Comparison of ENCODE assay signal across 10 cellular contexts in genomic region chr20:36471885-36472642, GRCh38.
DNase-seq lines count a peak whose midpoint lies in the region; ATAC-seq and TF ChIP-seq lines count a peak whose summit lies in the region.
"Had no signal": no experiment of that assay in that cellular context is flagged by ENCODE, and none has a peak within 500 bp of the region (broad histone marks: within the 10 kb centered on the region; RNA-seq: fewer than 3 reads in every experiment).

No MANE protein-coding gene starts in this region.

- no peaks in the 10 kb centered on the region for H3K9me3 ChIP-seq in CD4-positive, CD25-positive, alpha-beta regulatory T cell (ENCODE audit: control insufficient read depth in 2 of 2, low read length in 2 of 2)
- H3K9me3 ChIP-seq in OCI-LY7 (ENCODE audit: low read length) = no peaks in the 10 kb centered on the region
- H3K9me3 ChIP-seq in HAP-1 = no peaks in the 10 kb centered on the region

- peaks cover 47% of the 10 kb centered on the region for H3K4me1 ChIP-seq in CD4-positive, CD25-positive, alpha-beta regulatory T cell (ENCODE audit: control insufficient read depth, insufficient read depth, low read length, poor library complexity, severe bottlenecking)
- H3K4me1 ChIP-seq in OCI-LY7 (ENCODE audit: insufficient read depth, low read length, poor library complexity, severe bottlenecking) (peaks cover 70% of the 10 kb centered on the region), HAP-1 (peaks cover 7% of the 10 kb centered on the region)

- H3K36me3 ChIP-seq in CD4-positive, CD25-positive, alpha-beta regulatory T cell (ENCODE audit: control insufficient read depth, insufficient read depth, low read length) = no peaks in the 10 kb centered on the region
- H3K36me3 ChIP-seq in OCI-LY7 (ENCODE audit: insufficient read depth, low read length) (no peaks in the 10 kb centered on the region), HAP-1 (replicated peaks) (no peaks in the 10 kb centered on the region)

- H3K4me1 Mint-ChIP-seq in CD4-positive, CD25-positive, alpha-beta regulatory T cell = peaks cover 26 to 74% (median 48%) of the 10 kb centered on the region in 4 donors
- peaks cover 76% of the 10 kb centered on the region for H3K4me1 Mint-ChIP-seq in osteocyte (ENCODE audit: unreplicated experiment)

- POLR2A ChIA-PET in OCI-LY7 (lab: Charles Lee) = interaction anchor here (0.6 to 2.4 kb wide), 7 partner anchors 9 to 285 kb away, joined by 4 to 8 read pairs (median 6); no protein-coding TSS in a partner anchor

- H3K4me3 ChIP-seq in CD4-positive, CD25-positive, alpha-beta regulatory T cell (ENCODE audit: low read depth, low read length) = peak overlapping the region; percentile 47
- H3K4me3 ChIP-seq in OCI-LY7 (ENCODE audit: low read depth, low read length, poor library complexity, severe bottlenecking) (peak overlapping the region; percentile 35), dorsolateral prefrontal cortex (peak overlapping the region in 12 of 59 donors; percentile 0 to 33 (median 10)), HAP-1 (no peak overlapping the region)

- intact Hi-C loops in OCI-LY7 (cut with micrococcal nuclease; ENCODE audit: unreplicated experiment) (loop anchor here (5.0 kb wide), 1 partner anchor 370 kb away; no protein-coding TSS in a partner anchor), dorsolateral prefrontal cortex (cut with DNase I) (no loop called here)

- H3K27me3 ChIP-seq in CD4-positive, CD25-positive, alpha-beta regulatory T cell (ENCODE audit: control insufficient read depth, insufficient read depth, low read length) = no peaks in the 10 kb centered on the region
- H3K27me3 ChIP-seq in dorsolateral prefrontal cortex (no peaks in the 10 kb centered on the region), HAP-1 (ENCODE audit: low read depth) (no peaks in the 10 kb centered on the region)

- peaks cover 44% of the 10 kb centered on the region for H3K79me2 ChIP-seq in OCI-LY7 (ENCODE audit: insufficient read depth, low read depth, low read length)

- BruUV-seq in OCI-LY7 (replicated peaks; lab: Mats Ljungman, UMichigan) = no TSS peak

- H4K20me1 ChIP-seq in OCI-LY7 (ENCODE audit: insufficient read depth, low read length) = no peaks in the 10 kb centered on the region

- TF ChIP-seq CTCF in OCI-LY7 (conservative IDR thresholded peaks at IDR 0.05; ENCODE audit: low read length) (no peak), dorsolateral prefrontal cortex (IDR thresholded peaks at IDR 0.05 in 54 of 56, conservative IDR thresholded peaks at IDR 0.05 in 2 of 56; ENCODE audit: low read depth in 1 of 56, partially characterized antibody in 56 of 56) (no peak), osteocyte (IDR thresholded peaks at IDR 0.05) (no peak)

- peak overlapping the region; percentile 65 for H3K4me2 ChIP-seq in OCI-LY7 (ENCODE audit: low read length)

- peak overlapping the region; percentile 82 to 91 (median 89) for H3K27ac Mint-ChIP-seq in CD4-positive, CD25-positive, alpha-beta regulatory T cell
- peak overlapping the region; percentile 91 for H3K27ac Mint-ChIP-seq in osteocyte (ENCODE audit: unreplicated experiment)

- in situ Hi-C loops in HAP-1 (cut with MboI; ENCODE audit: low sequenced_read_pairs) = no loop called here

- H3K36me3 Mint-ChIP-seq in CD4-positive, CD25-positive, alpha-beta regulatory T cell = peaks cover 16% of the 10 kb centered on the region
- H3K36me3 Mint-ChIP-seq in osteocyte (ENCODE audit: unreplicated experiment) = no peaks in the 10 kb centered on the region

- CTCF ChIA-PET in OCI-LY7 (lab: Charles Lee; ENCODE audit: unreplicated experiment) = interaction anchor here (0.5 to 1.2 kb wide), 3 partner anchors 10 to 391 kb away, joined by 3 to 4 read pairs (median 4); a partner anchor contains a TSS

- H3K9me2 ChIP-seq in OCI-LY7 (ENCODE audit: insufficient read depth, low read length) = no peaks in the 10 kb centered on the region

- peak overlapping the region; percentile 25 to 74 (median 52) for H3K4me3 Mint-ChIP-seq in CD4-positive, CD25-positive, alpha-beta regulatory T cell
- peak overlapping the region; percentile 30 for H3K4me3 Mint-ChIP-seq in osteocyte (ENCODE audit: unreplicated experiment)

- no peak for ATAC-seq in CD4-positive, CD25-positive, alpha-beta regulatory T cell (ENCODE audit: low read depth in 2 of 2)
- ATAC-seq in GM18498 (IDR thresholded peaks at IDR 0.05; ENCODE audit: unreplicated experiment) = no peak

- H3K27ac ChIP-seq in CD4-positive, CD25-positive, alpha-beta regulatory T cell (ENCODE audit: insufficient read depth, low read length, poor library complexity, severe bottlenecking) = peak overlapping the region; percentile 64
- H3K27ac ChIP-seq in OCI-LY7 (ENCODE audit: low read depth, low read length, poor library complexity, severe bottlenecking) = peak overlapping the region; percentile 63
- peak overlapping the region in 51 of 59 donors; percentile 7 to 81 (median 60) for H3K27ac ChIP-seq in dorsolateral prefrontal cortex

- DNase-seq in CD4-positive, CD25-positive, alpha-beta regulatory T cell = no peak
- DNase-seq in OCI-LY7 (ENCODE audit: low spot score) (no peak), dorsolateral prefrontal cortex (no peak), osteocyte (ENCODE audit: extremely low spot score, unreplicated experiment) (no peak), HAP-1 (ENCODE audit: low spot score in 2 of 2) (no peak), NCI-H526 (lab: John Stamatoyannopoulos, UW) (no peak)
- DNase-seq in effector CD8-positive, alpha-beta T cell (lab: John Stamatoyannopoulos, UW) = no peak
- DNase-seq: NCI-H1105, SW 1271 had no signal

- H3K9me3 Mint-ChIP-seq in CD4-positive, CD25-positive, alpha-beta regulatory T cell = no peaks in the 10 kb centered on the region
- no peaks in the 10 kb centered on the region for H3K9me3 Mint-ChIP-seq in osteocyte (ENCODE audit: unreplicated experiment)

- no peaks in the 10 kb centered on the region for H3K27me3 Mint-ChIP-seq in CD4-positive, CD25-positive, alpha-beta regulatory T cell
- no peaks in the 10 kb centered on the region for H3K27me3 Mint-ChIP-seq in osteocyte (ENCODE audit: unreplicated experiment)

- H2AFZ ChIP-seq in OCI-LY7 (ENCODE audit: low read length) = no peak overlapping the region
